In the genomic region with DNA sequence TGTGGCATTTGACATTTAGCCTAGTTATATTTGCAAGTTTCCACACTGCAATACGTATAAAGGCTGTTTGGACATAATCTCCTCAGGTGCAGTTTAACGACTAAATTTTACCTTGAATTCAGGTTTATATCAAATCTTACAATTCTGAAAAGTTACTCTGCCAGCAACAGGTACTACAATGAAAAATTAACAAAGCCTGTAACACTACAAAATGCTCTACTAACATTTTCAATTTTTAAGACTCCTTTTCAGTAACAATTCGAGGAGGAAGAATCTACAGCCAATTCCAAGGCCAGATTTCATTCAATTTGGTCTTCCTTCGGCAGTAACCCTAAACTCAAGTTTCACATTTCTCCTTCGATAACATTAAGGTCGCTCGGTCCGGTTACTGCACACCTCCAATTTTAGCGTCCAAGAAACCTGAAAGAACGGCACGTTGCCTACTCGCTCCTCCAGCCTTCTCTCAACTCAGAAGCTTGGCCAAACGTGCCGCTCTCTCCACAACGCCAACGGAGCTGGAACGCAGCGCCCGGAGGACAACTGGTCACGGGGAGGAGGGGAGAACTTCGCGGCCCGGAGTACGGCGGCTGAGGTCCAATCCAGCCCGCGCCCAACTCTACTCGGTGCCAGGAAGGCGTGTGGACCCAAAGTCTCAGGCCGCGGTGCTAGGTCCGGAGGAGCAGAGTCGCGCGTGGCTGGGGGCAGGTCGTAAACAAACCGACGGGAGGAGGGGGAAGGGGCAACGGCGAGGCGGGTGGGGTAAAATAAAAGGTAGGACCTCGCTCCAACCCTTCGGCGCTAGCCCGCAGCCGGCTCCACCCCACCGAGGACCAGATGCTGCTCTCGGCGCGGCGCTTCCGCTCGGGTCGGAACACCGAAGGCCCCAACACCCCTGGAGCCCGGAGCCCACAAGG, we compare ENCODE assay signal across 8 cellular contexts. TPM values are rescaled to one million over a fixed set of nuclear protein-coding genes. Genes with fewer than 3 reads are reported as not detected.
DNase-seq lines count a peak whose midpoint lies in the region; ATAC-seq, FAIRE-seq and TF ChIP-seq lines count a peak whose summit lies in the region.

No MANE protein-coding gene starts in this region.

- no peaks in the 10 kb centered on the region for H4K20me1 ChIP-seq in keratinocyte (ENCODE audit: control insufficient read depth, extremely low read depth, insufficient read depth, low read length)

- H3K27ac ChIP-seq in HL-60 (replicated peaks), result peak overlapping the region; percentile 99
- peak overlapping the region; percentile 97 for H3K27ac ChIP-seq in keratinocyte (ENCODE audit: control insufficient read depth, insufficient read depth, low read length)

- FAIRE-seq in keratinocyte (lab: Jason Lieb, UNC), result no peak

- ATAC-seq in GM21360 (IDR thresholded peaks at IDR 0.05; ENCODE audit: unreplicated experiment), result peak; percentile 9

- no peaks in the 10 kb centered on the region for H3K9me3 ChIP-seq in keratinocyte (ENCODE audit: control insufficient read depth, low read depth, low read length)

- H3K27me3 ChIP-seq in HL-60 (ENCODE audit: insufficient read depth, poor library complexity, severe bottlenecking) (no peaks in the 10 kb centered on the region), keratinocyte (ENCODE audit: control insufficient read depth, extremely low read depth, insufficient read depth, low read length) (no peaks in the 10 kb centered on the region)

- peak overlapping the region; percentile 70 for H2AFZ ChIP-seq in keratinocyte (ENCODE audit: control insufficient read depth, low read length)

- peak overlapping the region; percentile 99 for H3K9ac ChIP-seq in keratinocyte (ENCODE audit: control insufficient read depth, extremely low read depth, insufficient read depth, low read length)

- DNase-seq in Caki2 (ENCODE audit: low read depth) (peak; percentile 33), HL-60 (ENCODE audit: low read depth in 1 of 2, low spot score in 1 of 2) (peak; percentile 7 to 12), T-helper 9 cell (peak; percentile 27), keratinocyte (ENCODE audit: low read depth, low spot score) (no peak), T1000 (lab: John Stamatoyannopoulos, UW) (no peak)
- peak; percentile 1 for DNase-seq in central memory CD4-positive, alpha-beta T cell
- DNase-seq in stimulated activated CD4-positive, alpha-beta T cell treated with anti-CD3 and anti-CD28 coated beads, Interleukin-12 subunit alpha, Interleukin-12 subunit beta, amount 100 ng/mL, for 48 hours (ENCODE audit: low read depth in 2 of 3, low spot score in 1 of 3), result peak; percentile 4 to 20 (median 9)

- H3K79me2 ChIP-seq in keratinocyte (ENCODE audit: control insufficient read depth, insufficient read depth, low read length), result peaks cover 51% of the 10 kb centered on the region

- in situ Hi-C loops in Caki2 (cut with HindIII; ENCODE audit: low pct_unique_long_range_greater_than_20kb, low sequenced_read_pairs), result no loop called here

- H3K9me1 ChIP-seq in keratinocyte (ENCODE audit: control insufficient read depth, extremely low read depth, insufficient read depth, low read length), result peaks cover 3% of the 10 kb centered on the region

- peaks cover 11% of the 10 kb centered on the region for H3K4me1 ChIP-seq in keratinocyte (ENCODE audit: control insufficient read depth, extremely low read depth, insufficient read depth, low read length)

- dilution Hi-C loops in keratinocyte (cut with MboI; ENCODE audit: extremely low pct_ligation_motif_present, low sequenced_read_pairs), result no loop called here

- peak overlapping the region; percentile 96 for H3K4me2 ChIP-seq in keratinocyte (ENCODE audit: control insufficient read depth, extremely low read depth, insufficient read depth, low read depth, low read length)

- no peak for TF ChIP-seq CTCF in HL-60 (IDR thresholded peaks at IDR 0.05; ENCODE audit: insufficient read depth, low read length)
- no peak for TF ChIP-seq CTCF in keratinocyte (optimal IDR thresholded peaks at IDR 0.05 in 1 of 3, IDR thresholded peaks at IDR 0.05 in 1 of 3, conservative IDR thresholded peaks at IDR 0.05 in 1 of 3; ENCODE audit: extremely low read depth in 1 of 3, insufficient read depth in 2 of 3, low read length in 3 of 3)

- H3K36me3 ChIP-seq in keratinocyte (ENCODE audit: control insufficient read depth in 2 of 2, extremely low read depth in 1 of 2, insufficient read depth in 2 of 2, low read length in 2 of 2), result no peaks in the 10 kb centered on the region

- H3K4me3 ChIP-seq in HL-60 (replicated peaks; ENCODE audit: insufficient read depth, low read length) (peak overlapping the region; percentile 72), keratinocyte (ENCODE audit: control insufficient read depth in 2 of 3, extremely low read depth in 1 of 3, insufficient read depth in 2 of 3, low read depth in 1 of 3, low read length in 3 of 3) (peak overlapping the region; percentile 92 to 100 (median 96))

RNA-seq across cellular contexts. Expression of a gene that starts 0.7 kb away (rescaled TPM):
- total RNA-seq in Caki2 (2014; rRNA removed; shearing (Covaris generic); ENCODE audit: low replicate concordance), result 12.6 and 16.0 TPM in 2 replicates
- 13.2 to 15.2 TPM (median 14.6 TPM) in 3 replicates for polyA plus RNA-seq in keratinocyte
- 14.7 TPM for polyA plus RNA-seq in keratinocyte (2011; ENCODE audit: low read depth)
- polyA plus RNA-seq in keratinocyte (2011; cell fraction: cytosol; rRNA removed), result 3.7 and 7.7 TPM in 2 replicates
- 16.4 and 19.3 TPM in 2 replicates for polyA plus RNA-seq in keratinocyte (2011; cell fraction: nucleus; rRNA removed)
- 9.6 and 15.9 TPM in 2 replicates for polyA plus RNA-seq in keratinocyte (2012; ENCODE audit: low replicate concordance)
- polyA minus RNA-seq in keratinocyte, result 6.6 to 36.7 TPM (median 30.8 TPM) in 3 replicates
- polyA minus RNA-seq in keratinocyte (2011; cell fraction: cytosol; rRNA and poly(A)+ RNA removed), result 10.9 TPM
- polyA minus RNA-seq in keratinocyte (2011; cell fraction: nucleus; rRNA and poly(A)+ RNA removed), result 34.1 and 60.3 TPM in 2 replicates

Comparison
In these comparisons a context has a peak if more than half of its experiments do, and no peak if none do; other contexts are left out.
1. DNase-seq: peak in Caki2 (single experiment), HL-60 (2 of 2), T-helper 9 cell (single experiment), central memory CD4-positive, alpha-beta T cell (single experiment) and stimulated activated CD4-positive, alpha-beta T cell treated with anti-CD3 and anti-CD28 coated beads, Interleukin-12 subunit alpha, Interleukin-12 subunit beta, amount 100 ng/mL, for 48 hours (3 of 3); none in keratinocyte (single experiment) and T1000 (single experiment).